In genomic region chr3:37324752-37325407, GRCh38 we compare ENCODE assay signal across 13 cellular contexts.
A peak's percentile ranks its signal among the peaks of the same experiment; 100 is the strongest.
DNase-seq lines count a peak whose midpoint lies in the region; ATAC-seq, FAIRE-seq and TF ChIP-seq lines count a peak whose summit lies in the region.
"Had no signal": no experiment of that assay in that cellular context is flagged by ENCODE, and none has a peak within 500 bp of the region (broad histone marks: within the 10 kb centered on the region; RNA-seq: fewer than 3 reads in every experiment).

No MANE protein-coding gene starts in this region.

- no peak overlapping the region for H3K4me3 ChIP-seq in IMR-90 (ENCODE audit: insufficient read depth, low read depth, low read length)
- H3K4me3 ChIP-seq in endothelial cell of umbilical vein (replicated peaks in 1 of 3; ENCODE audit: insufficient read depth in 1 of 3, low read depth in 1 of 3, low read length in 3 of 3), result no peak overlapping the region
- no peak overlapping the region for H3K4me3 ChIP-seq in coronary artery

- H3K4me2 ChIP-seq in IMR-90 (ENCODE audit: low read depth, low read length) (no peak overlapping the region), endothelial cell of umbilical vein (ENCODE audit: insufficient read depth, low read length) (no peak overlapping the region)

- in situ Hi-C loops in IMR-90 (cut with MboI; ENCODE audit: low sequenced_read_pairs), result no loop called here

- H3K27ac ChIP-seq in IMR-90 (ENCODE audit: insufficient read depth, low read length) (no peak overlapping the region), endothelial cell of umbilical vein (ENCODE audit: insufficient read depth, low read depth, low read length) (no peak overlapping the region), coronary artery (peak overlapping the region in 1 of 2 donors; percentile 17)

- dilution Hi-C loops in IMR-90 (cut with HindIII; ENCODE audit: low sequenced_read_pairs, unreplicated experiment), result no loop called here
- dilution Hi-C loops in endothelial cell of umbilical vein (cut with MboI; ENCODE audit: extremely low pct_ligation_motif_present, low sequenced_read_pairs), result no loop called here

- peaks cover 26 to 50% of the 10 kb centered on the region in 2 donors for H3K4me1 Mint-ChIP-seq in natural killer cell treated with Interleukin-12 subunit alpha and Interleukin-12 subunit beta and Interleukin-15 and Interleukin-18, amount 100 ng/mL, for 72 hours (ENCODE audit: low read depth in 2 of 2)

- intact Hi-C loops in IMR-90 (cut with micrococcal nuclease), result no loop called here
- intact Hi-C loops in endothelial cell of umbilical vein (cut with micrococcal nuclease), result no loop called here

- no peak for TF ChIP-seq CTCF in IMR-90 (conservative IDR thresholded peaks at IDR 0.05; ENCODE audit: low read depth, low read length)
- TF ChIP-seq CTCF in endothelial cell of umbilical vein (IDR thresholded peaks at IDR 0.05; ENCODE audit: extremely low read depth in 1 of 2, insufficient read depth in 1 of 2, low read depth in 1 of 2, low read length in 2 of 2), result no peak
- no peak for TF ChIP-seq CTCF in coronary artery (IDR thresholded peaks at IDR 0.05)

- DNase-seq in AML-193 (lab: John Stamatoyannopoulos, UW) (peak; percentile 34 to 35), IMR-90 (peak; percentile 19), endothelial cell of umbilical vein (ENCODE audit: low read depth, low spot score) (peak; percentile 44), coronary artery (ENCODE audit: low spot score) (no peak), RKO (ENCODE audit: low spot score) (no peak), cerebellar nuclear complex (lab: John Stamatoyannopoulos, UW) (no peak), GOT3 (lab: John Stamatoyannopoulos, UW) (no peak)
- DNase-seq in natural killer cell treated with Interleukin-12 subunit alpha and Interleukin-12 subunit beta and Interleukin-15 and Interleukin-18, amount 100 ng/mL, for 72 hours (ENCODE audit: low spot score), result no peak
- DNase-seq: activated CD8-positive, alpha-beta memory T cell treated with anti-CD3 and anti-CD28 coated beads for 24 hours; hippocampal formation; NCI-H345; stimulated activated CD4-positive, alpha-beta T cell treated with anti-CD3 and anti-CD28 coated beads, Interleukin-4, amount 100 ng/mL, for 24 hours; trophoblast cell had no signal

- H3K9me1 ChIP-seq in IMR-90 (ENCODE audit: insufficient read depth, low read length) (no peaks in the 10 kb centered on the region; the same call in 1 of the 2 replicates), endothelial cell of umbilical vein (replicated peaks; ENCODE audit: control insufficient read depth, extremely low read depth, insufficient read depth, low read length) (no peaks in the 10 kb centered on the region)

- no peak overlapping the region for H4K8ac ChIP-seq in IMR-90 (ENCODE audit: low read depth in 2 of 2, low read length in 2 of 2)

- H2BK15ac ChIP-seq in IMR-90 (ENCODE audit: low read depth, low read length), result no peak overlapping the region

- no peak overlapping the region for H2BK5ac ChIP-seq in IMR-90 (ENCODE audit: low read depth, low read length, poor library complexity, severe bottlenecking)

- H3K4me1 ChIP-seq in IMR-90 (ENCODE audit: control insufficient read depth, insufficient read depth, low read length) (no peaks in the 10 kb centered on the region), endothelial cell of umbilical vein (ENCODE audit: control insufficient read depth, extremely low read depth, insufficient read depth, low read length) (no peaks in the 10 kb centered on the region)

- CTCF ChIA-PET in IMR-90 (lab: Yijun Ruan, JAX), result no interaction called here
- CTCF ChIA-PET in endothelial cell of umbilical vein (lab: Charles Lee), result interaction anchor here (0.7 to 3.8 kb wide), 3 partner anchors 11 to 270 kb away, joined by 3 to 12 read pairs (median 6); no protein-coding TSS in a partner anchor

- no peaks in the 10 kb centered on the region for H3K79me2 ChIP-seq in endothelial cell of umbilical vein (ENCODE audit: control insufficient read depth, insufficient read depth, low read length)

- H3K9me3 ChIP-seq in IMR-90 (ENCODE audit: control insufficient read depth, insufficient read depth, low read length), result no peaks in the 10 kb centered on the region
- no peaks in the 10 kb centered on the region for H3K9me3 ChIP-seq in endothelial cell of umbilical vein (replicated peaks; ENCODE audit: control insufficient read depth, insufficient read depth, low read length)

- no peak overlapping the region for H3K23ac ChIP-seq in IMR-90 (ENCODE audit: low read depth, low read length)

- H3K36me3 Mint-ChIP-seq in natural killer cell treated with Interleukin-12 subunit alpha and Interleukin-12 subunit beta and Interleukin-15 and Interleukin-18, amount 100 ng/mL, for 72 hours, result peaks cover 72% of the 10 kb centered on the region

- no peak overlapping the region for H3K56ac ChIP-seq in IMR-90 (ENCODE audit: extremely low read depth, insufficient read depth, low read length)

- H2AK9ac ChIP-seq in IMR-90 (replicated peaks; ENCODE audit: low read depth, low read length, poor library complexity), result no peak overlapping the region

- H3K14ac ChIP-seq in IMR-90 (replicated peaks; ENCODE audit: low read depth, low read length), result no peak overlapping the region

- H2AFZ ChIP-seq in IMR-90 (replicated peaks; ENCODE audit: low read length, poor library complexity) (no peak overlapping the region), endothelial cell of umbilical vein (ENCODE audit: low read depth, low read length) (no peak overlapping the region)

- no peak overlapping the region for H4K91ac ChIP-seq in IMR-90 (ENCODE audit: insufficient read depth, low read depth, low read length)

- peak overlapping the region; percentile 15 to 27 for H3K27ac Mint-ChIP-seq in natural killer cell treated with Interleukin-12 subunit alpha and Interleukin-12 subunit beta and Interleukin-15 and Interleukin-18, amount 100 ng/mL, for 72 hours

- H3K27me3 ChIP-seq in IMR-90 (ENCODE audit: control insufficient read depth, insufficient read depth, low read length) (no peaks in the 10 kb centered on the region), endothelial cell of umbilical vein (ENCODE audit: control insufficient read depth in 2 of 2, insufficient read depth in 2 of 2, low read length in 2 of 2) (no peaks in the 10 kb centered on the region)

- no peaks in the 10 kb centered on the region for H3K9me3 Mint-ChIP-seq in natural killer cell treated with Interleukin-12 subunit alpha and Interleukin-12 subunit beta and Interleukin-15 and Interleukin-18, amount 100 ng/mL, for 72 hours

- H2BK120ac ChIP-seq in IMR-90 (ENCODE audit: low read depth, low read length), result no peak overlapping the region

- H3K18ac ChIP-seq in IMR-90 (ENCODE audit: low read depth, low read length), result no peak overlapping the region

- no peak for TF ChIP-seq RAD21 in IMR-90 (IDR thresholded peaks at IDR 0.05; ENCODE audit: low read length)

- H3K27me3 Mint-ChIP-seq in natural killer cell treated with Interleukin-12 subunit alpha and Interleukin-12 subunit beta and Interleukin-15 and Interleukin-18, amount 100 ng/mL, for 72 hours, result no peaks in the 10 kb centered on the region

- BruUV-seq in IMR-90 (replicated peaks; lab: Mats Ljungman, UMichigan) (no TSS peak), endothelial cell of umbilical vein (replicated peaks; lab: Mats Ljungman, UMichigan) (no TSS peak)

- no peak for FAIRE-seq in endothelial cell of umbilical vein (lab: Jason Lieb, UNC)

- peaks cover 3 to 8% of the 10 kb centered on the region in 2 experiments; a peak in 2 of 4 replicates for H3K79me1 ChIP-seq in IMR-90 (ENCODE audit: low read depth in 1 of 2, low read length in 2 of 2)

- no peak overlapping the region for H3K4ac ChIP-seq in IMR-90 (ENCODE audit: low read depth, low read length)

- no peaks in the 10 kb centered on the region for H4K20me1 ChIP-seq in IMR-90 (ENCODE audit: insufficient read depth, low read length)
- H4K20me1 ChIP-seq in endothelial cell of umbilical vein (replicated peaks; ENCODE audit: control insufficient read depth, extremely low read depth, insufficient read depth, low read length), result no peaks in the 10 kb centered on the region

- H2BK20ac ChIP-seq in IMR-90 (ENCODE audit: low read depth, low read length), result no peak overlapping the region

- H2AK5ac ChIP-seq in IMR-90 (ENCODE audit: low read depth, low read length), result no peak overlapping the region

- no peak for ATAC-seq in IMR-90 (ENCODE audit: low read depth)
- no peak for ATAC-seq in natural killer cell treated with Interleukin-12 subunit alpha and Interleukin-12 subunit beta and Interleukin-15 and Interleukin-18, amount 100 ng/mL, for 72 hours

- POLR2A ChIA-PET in IMR-90 (lab: Charles Lee; ENCODE audit: unreplicated experiment), result no interaction called here
- POLR2A ChIA-PET in endothelial cell of umbilical vein (lab: Charles Lee), result no interaction called here

- WGBS in IMR-90 (ENCODE audit: extremely low coverage in 2 of 2, insufficient read length in 1 of 2), 2 experiments, result 86% methylated on average over 1 of the region's 4 CpGs; no CpG with 5 or more reads in 1 of the 2 experiments

- H3K36me3 ChIP-seq in IMR-90 (ENCODE audit: control insufficient read depth, insufficient read depth, low read length) (peaks cover 23% of the 10 kb centered on the region), endothelial cell of umbilical vein (ENCODE audit: control insufficient read depth in 2 of 2, extremely low read depth in 1 of 2, insufficient read depth in 2 of 2, low read length in 2 of 2) (peaks cover 8 to 22% of the 10 kb centered on the region in 2 experiments)

- H3K9ac ChIP-seq in IMR-90 (ENCODE audit: low read depth, low read length) (no peak overlapping the region), endothelial cell of umbilical vein (replicated peaks; ENCODE audit: extremely low read depth, insufficient read depth, low read length) (no peak overlapping the region)

- peak overlapping the region; percentile 54 for H3K4me3 Mint-ChIP-seq in natural killer cell treated with Interleukin-12 subunit alpha and Interleukin-12 subunit beta and Interleukin-15 and Interleukin-18, amount 100 ng/mL, for 72 hours

- no peak overlapping the region for H4K5ac ChIP-seq in IMR-90 (ENCODE audit: low read depth, low read length)

- no peak for TF ChIP-seq POLR2A in IMR-90 (IDR thresholded peaks at IDR 0.05; ENCODE audit: low read depth, low read length)
- no peak for TF ChIP-seq POLR2A in endothelial cell of umbilical vein (IDR thresholded peaks at IDR 0.05; ENCODE audit: low read depth, low read length)

TF ChIP-seq in IMR-90, 13 proteins besides CTCF, POLR2A, EP300 and RAD21 (continues in another document):
- TF ChIP-seq CEBPB (IDR thresholded peaks at IDR 0.05; ENCODE audit: low read depth, low read length) (no peak), MAFK (IDR thresholded peaks at IDR 0.05; ENCODE audit: low read depth, low read length) (no peak), MAZ (IDR thresholded peaks at IDR 0.05; ENCODE audit: borderline replicate concordance, low read depth, low read length) (no peak), SMC3 (IDR thresholded peaks at IDR 0.05; ENCODE audit: low read depth, low read length) (no peak)

TF ChIP-seq in endothelial cell of umbilical vein, 7 proteins besides CTCF, POLR2A, EP300 and RAD21 (continues in another document):
- TF ChIP-seq POLR2AphosphoS5 (IDR thresholded peaks at IDR 0.05; ENCODE audit: insufficient read depth, low read depth, low read length), result no peak
- no peak for TF ChIP-seq JUN (IDR thresholded peaks at IDR 0.05; ENCODE audit: borderline replicate concordance, insufficient read depth, insufficient read length, low read depth)
- TF ChIP-seq FOS (IDR thresholded peaks at IDR 0.05; ENCODE audit: borderline replicate concordance, insufficient read depth, low read length), result no peak
- TF ChIP-seq EZH2 (IDR thresholded peaks at IDR 0.05; ENCODE audit: borderline replicate concordance, low read depth, low read length, severe bottlenecking), result no peak

Comparison
In these comparisons a context has a peak if more than half of its experiments do, and no peak if none do; other contexts are left out.
1. DNase-seq: peak in AML-193 (2 of 2), IMR-90 (single experiment) and endothelial cell of umbilical vein (single experiment); none in natural killer cell treated with Interleukin-12 subunit alpha and Interleukin-12 subunit beta and Interleukin-15 and Interleukin-18, amount 100 ng/mL, for 72 hours (single experiment), coronary artery (single experiment), RKO (single experiment), cerebellar nuclear complex (0 of 2) and GOT3 (single experiment).